ENCODE assay signal across 2 cellular contexts in genomic region chr1:94121411-94121821, GRCh38.
TF ChIP-seq lines count a peak whose summit lies in the region.

No MANE protein-coding gene starts in this region.

TF ChIP-seq in IMR-90, 13 proteins besides CTCF, POLR2A, EP300 and RAD21:
- TF ChIP-seq SMC3 (IDR thresholded peaks at IDR 0.05; ENCODE audit: low read depth, low read length) (no peak), FOS (IDR thresholded peaks at IDR 0.05; ENCODE audit: low read depth, low read length) (no peak), USF2 (IDR thresholded peaks at IDR 0.05; ENCODE audit: low read depth, low read length) (no peak), MAZ (IDR thresholded peaks at IDR 0.05; ENCODE audit: borderline replicate concordance, low read depth, low read length) (no peak), ELK1 (IDR thresholded peaks at IDR 0.05; ENCODE audit: borderline replicate concordance, low read depth, low read length) (no peak), CEBPB (IDR thresholded peaks at IDR 0.05; ENCODE audit: low read depth, low read length) (no peak), BHLHE40 (IDR thresholded peaks at IDR 0.05; ENCODE audit: low read depth, low read length) (no peak), NFE2L2 (IDR thresholded peaks at IDR 0.05; ENCODE audit: low read depth, low read length) (no peak), RCOR1 (IDR thresholded peaks at IDR 0.05; ENCODE audit: insufficient replicate concordance, low read length) (no peak), MXI1 (IDR thresholded peaks at IDR 0.05; ENCODE audit: borderline replicate concordance, low read depth, low read length) (no peak), CHD1 (IDR thresholded peaks at IDR 0.05; ENCODE audit: low read depth, low read length) (no peak), RFX5 (IDR thresholded peaks at IDR 0.05; ENCODE audit: low read depth, low read length) (no peak), MAFK (IDR thresholded peaks at IDR 0.05; ENCODE audit: low read depth, low read length) (no peak)

TF ChIP-seq in K562, 482 proteins besides CTCF, POLR2A, EP300 and RAD21:
- no peak for TF ChIP-seq PML (IDR thresholded peaks at IDR 0.05; ENCODE audit: low read length)
- peak in 1 of 2 experiments; percentile 68; a peak in 2 of 4 replicates for TF ChIP-seq MLLT1 (IDR thresholded peaks at IDR 0.05)
- no peak for TF ChIP-seq ARID4B (CRISPR knock-in tag; IDR thresholded peaks at IDR 0.05)
- peak; percentile 96 for TF ChIP-seq ZBTB17 (CRISPR knock-in tag; IDR thresholded peaks at IDR 0.05)
- TF ChIP-seq ZNF134 (CRISPR knock-in tag; conservative IDR thresholded peaks at IDR 0.05): no peak
- 0 out of 2 replicates have a peak, but pooled peaks have one; percentile 30 for TF ChIP-seq HMBOX1 (IDR thresholded peaks at IDR 0.05)
- no peak for TF ChIP-seq PREB (CRISPR knock-in tag; IDR thresholded peaks at IDR 0.05)
